Comparison of ENCODE assay signal across 8 cellular contexts in the genomic region with DNA sequence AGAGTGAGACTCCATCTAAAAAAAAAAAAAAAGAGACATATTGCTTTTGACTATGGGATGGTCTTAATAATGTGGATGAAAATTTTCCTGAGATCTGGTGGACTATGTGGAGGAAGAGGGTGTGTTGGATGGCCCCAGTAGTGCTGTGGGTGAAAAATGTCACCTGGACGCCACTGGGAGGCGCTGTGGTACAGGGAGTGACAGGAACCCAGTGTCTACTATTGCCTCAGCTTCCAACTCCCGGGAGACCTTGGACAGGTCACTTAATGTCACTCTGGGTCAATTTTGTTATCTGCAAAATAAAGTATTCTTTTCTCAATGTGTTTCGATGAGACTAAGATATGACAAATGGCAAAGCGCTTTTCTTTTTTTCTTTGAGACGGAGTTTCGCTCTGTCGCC. TPM values are rescaled to one million over a fixed set of nuclear protein-coding genes. Genes with fewer than 3 reads are reported as not detected.
DNase-seq lines count a peak whose midpoint lies in the region; ATAC-seq and TF ChIP-seq lines count a peak whose summit lies in the region.

No MANE protein-coding gene starts in this region.

- H3K9me2 ChIP-seq in OCI-LY1 (ENCODE audit: low read depth, low read length): no peaks in the 10 kb centered on the region

- no peak overlapping the region for H3K9ac ChIP-seq in OCI-LY1 (ENCODE audit: low read length)
- H3K9ac ChIP-seq in trophoblast cell (ENCODE audit: low read length): no peak overlapping the region

- no peak overlapping the region for H4K8ac ChIP-seq in trophoblast cell (ENCODE audit: low read depth, low read length)

- no peak overlapping the region for H3K23ac ChIP-seq in trophoblast cell (ENCODE audit: low read length)

- H3K9me3 ChIP-seq in OCI-LY1 (ENCODE audit: low read length) (no peaks in the 10 kb centered on the region), trophoblast cell (ENCODE audit: insufficient read depth, low read depth, low read length) (no peaks in the 10 kb centered on the region)

- H3K79me1 ChIP-seq in trophoblast cell (ENCODE audit: low read length): no peaks in the 10 kb centered on the region

- H3K4ac ChIP-seq in trophoblast cell (ENCODE audit: low read depth, low read length): no peak overlapping the region

- H3K14ac ChIP-seq in trophoblast cell (ENCODE audit: low read length): no peak overlapping the region

- H2BK120ac ChIP-seq in trophoblast cell (ENCODE audit: insufficient read depth, low read length, poor library complexity): no peak overlapping the region

- H3K4me3 ChIP-seq in OCI-LY1 (ENCODE audit: low read depth, low read length, poor library complexity, severe bottlenecking): no peak overlapping the region
- H3K4me3 ChIP-seq in trophoblast cell (ENCODE audit: low read depth, low read length): no peak overlapping the region

- H3K4me2 ChIP-seq in OCI-LY1 (ENCODE audit: low read length) (no peak overlapping the region), trophoblast cell (ENCODE audit: low read length) (no peak overlapping the region)

- H4K91ac ChIP-seq in trophoblast cell (ENCODE audit: low read depth, low read length): no peak overlapping the region

- no peak overlapping the region for H2BK5ac ChIP-seq in trophoblast cell (ENCODE audit: low read depth, low read length, poor library complexity)

- H3K36me3 ChIP-seq in OCI-LY1 (ENCODE audit: insufficient read depth, low read length): no peaks in the 10 kb centered on the region
- H3K36me3 ChIP-seq in trophoblast cell (ENCODE audit: control insufficient read depth in 1 of 2, insufficient read depth in 2 of 2, low read length in 2 of 2): no peaks in the 10 kb centered on the region

- no peaks in the 10 kb centered on the region for H3K4me1 ChIP-seq in OCI-LY1 (ENCODE audit: insufficient read depth, low read length, severe bottlenecking)
- no peaks in the 10 kb centered on the region for H3K4me1 ChIP-seq in trophoblast cell (ENCODE audit: control insufficient read depth in 1 of 2, insufficient read depth in 2 of 2, low read length in 2 of 2)

- ATAC-seq in HG02852 (IDR thresholded peaks at IDR 0.05; ENCODE audit: unreplicated experiment) (peak; percentile 52), GM18907 (IDR thresholded peaks at IDR 0.05; ENCODE audit: unreplicated experiment) (no peak), HG03520 (IDR thresholded peaks at IDR 0.05; ENCODE audit: unreplicated experiment) (no peak)

- no peak overlapping the region for H2BK12ac ChIP-seq in trophoblast cell (ENCODE audit: low read length)

- DNase-seq in EL (peak; percentile 54), glomerular endothelial cell (ENCODE audit: extremely low read depth, low read depth, low spot score) (peak; percentile 39), trophoblast cell (peak; percentile 54 to 81)
- DNase-seq in activated effector memory CD4-positive, alpha-beta T cell treated with Interleukin-2 at 50 U/mL for 16 hours: peak; percentile 16

- H3K79me2 ChIP-seq in OCI-LY1 (ENCODE audit: insufficient read depth, low read length): no peaks in the 10 kb centered on the region
- no peaks in the 10 kb centered on the region for H3K79me2 ChIP-seq in trophoblast cell (ENCODE audit: control insufficient read depth, insufficient read depth, low read length, poor library complexity)

- H2AFZ ChIP-seq in OCI-LY1 (ENCODE audit: low read length) (no peak overlapping the region), trophoblast cell (ENCODE audit: insufficient read depth, low read length, poor library complexity) (no peak overlapping the region)

- H3K27me3 ChIP-seq in OCI-LY1 (ENCODE audit: insufficient read depth, low read length): no peaks in the 10 kb centered on the region
- H3K27me3 ChIP-seq in trophoblast cell (ENCODE audit: insufficient read depth, low read length): no peaks in the 10 kb centered on the region

- no peak overlapping the region for H3K27ac ChIP-seq in OCI-LY1 (ENCODE audit: low read depth, low read length, poor library complexity, severe bottlenecking)
- no peak overlapping the region for H3K27ac ChIP-seq in trophoblast cell (ENCODE audit: low read depth, low read length)

- H3F3A ChIP-seq in OCI-LY1 (ENCODE audit: insufficient read depth, low read length): no peaks in the 10 kb centered on the region

- WGBS in trophoblast cell (ENCODE audit: extremely low coverage, insufficient coverage, insufficient read length): no CpG with 5 or more reads among the region's 8 CpGs

- no peaks in the 10 kb centered on the region for H4K20me1 ChIP-seq in OCI-LY1 (ENCODE audit: insufficient read depth, low read length)

- TF ChIP-seq CTCF in OCI-LY1 (IDR thresholded peaks at IDR 0.05; ENCODE audit: low read length): peak; percentile 84

- H2AK5ac ChIP-seq in trophoblast cell (ENCODE audit: low read length): no peak overlapping the region

- H4K12ac ChIP-seq in trophoblast cell (ENCODE audit: low read depth, low read length): no peak overlapping the region

- H3K18ac ChIP-seq in trophoblast cell (ENCODE audit: low read length): no peak overlapping the region

RNA-seq across cellular contexts. Expression of a gene that starts 27.7 kb away (rescaled TPM):
- total RNA-seq in glomerular endothelial cell: 14.2 and 18.4 TPM in 2 replicates
- polyA plus RNA-seq in trophoblast cell (2013): 29.7 and 30.9 TPM in 2 replicates

Comparison
In these comparisons a context has a peak if more than half of its experiments do, and no peak if none do; other contexts are left out.
1. DNase-seq: peak in every context shown above with its lines; median percentile 68 in trophoblast cell; 54 in EL; 39 in glomerular endothelial cell; 16 in activated effector memory CD4-positive, alpha-beta T cell treated with Interleukin-2 at 50 U/mL for 16 hours.